21 cellular contexts compared by ENCODE assay signal in the genomic region with DNA sequence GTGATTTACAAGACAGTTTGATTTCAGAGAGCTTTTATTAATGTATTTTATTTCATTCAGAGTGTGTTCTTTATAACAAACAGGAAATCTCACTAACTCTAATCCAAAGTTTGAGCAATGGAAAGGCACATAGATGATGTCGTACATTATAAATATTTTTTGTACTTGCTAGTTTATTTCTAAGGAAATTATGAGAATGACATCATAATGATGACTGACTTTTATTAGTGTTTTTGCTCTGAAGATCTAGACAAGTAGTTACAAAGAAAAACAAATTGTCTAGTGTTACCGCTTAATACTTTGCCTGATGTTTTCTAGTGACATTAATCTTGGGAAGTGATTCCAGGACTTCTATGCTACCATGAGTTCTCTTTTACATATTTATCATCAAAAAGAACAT. TPM values are rescaled to one million over a fixed set of nuclear protein-coding genes. Genes with fewer than 3 reads are reported as not detected.
A peak's percentile ranks its signal among the peaks of the same experiment; 100 is the strongest.
DNase-seq lines count a peak whose midpoint lies in the region; ATAC-seq, FAIRE-seq and TF ChIP-seq lines count a peak whose summit lies in the region.
"Had no signal": no experiment of that assay in that cellular context is flagged by ENCODE, and none has a peak within 500 bp of the region (broad histone marks: within the 10 kb centered on the region; RNA-seq: fewer than 3 reads in every experiment).

No MANE protein-coding gene starts in this region.

- H3K9ac ChIP-seq in K562 (ENCODE audit: insufficient read depth in 1 of 2, low read depth in 2 of 2, low read length in 2 of 2) (no peak overlapping the region), MM.1S (ENCODE audit: low read length) (no peak overlapping the region)
- H3K9ac ChIP-seq: BLaER1 had no signal

- no peaks in the 10 kb centered on the region for H3K79me2 ChIP-seq in K562 (ENCODE audit: control insufficient read depth, insufficient read depth, low read length)
- H3K79me2 ChIP-seq in MM.1S (ENCODE audit: low read length): no peaks in the 10 kb centered on the region

- WGBS in K562 (ENCODE audit: insufficient coverage, low coverage, missing lambda C conversion rate): 0% methylated on average over 2 of the region's 2 CpGs

- FAIRE-seq in D721Med (lab: Jason Lieb, UNC) (peak; percentile 6), K562 (lab: Jason Lieb, UNC) (no peak), frontal cortex (lab: Jason Lieb, UNC) (peak; percentile 45)
- FAIRE-seq: G401.6, GM12891, GM19239 had no signal

- H3K36me3 ChIP-seq in HEK293 (ENCODE audit: control insufficient read depth in 2 of 2, insufficient read depth in 1 of 2, low read length in 2 of 2) (no peaks in the 10 kb centered on the region), K562 (ENCODE audit: control insufficient read depth, insufficient read depth, low read length) (no peaks in the 10 kb centered on the region), MM.1S (replicated peaks; ENCODE audit: insufficient read depth, low read length) (no peaks in the 10 kb centered on the region)
- H3K36me3 ChIP-seq: BE2C, BLaER1 had no signal

- H3K27ac ChIP-seq in HEK293 (ENCODE audit: extremely low read depth, low read depth, low read length): no peak overlapping the region
- no peak overlapping the region for H3K27ac ChIP-seq in K562 (ENCODE audit: extremely low read depth, low read depth, low read length)
- no peak overlapping the region for H3K27ac ChIP-seq in MM.1S (ENCODE audit: low read length)
- H3K27ac ChIP-seq: BLaER1 had no signal

- no TSS peak for BruUV-seq in K562 (replicated peaks; lab: Mats Ljungman, UMichigan)

- H3K4me3 ChIP-seq in HEK293 (ENCODE audit: low read depth, low read length): no peak overlapping the region
- H3K4me3 ChIP-seq in K562: no peak overlapping the region
- H3K4me3 ChIP-seq in MM.1S (ENCODE audit: low read length): no peak overlapping the region
- H3K4me3 ChIP-seq: BLaER1 had no signal

- H4K20me1 ChIP-seq in K562 (replicated peaks; ENCODE audit: control insufficient read depth, insufficient read depth, low read length): no peaks in the 10 kb centered on the region
- H4K20me1 ChIP-seq in MM.1S (ENCODE audit: insufficient read depth, low read length): no peaks in the 10 kb centered on the region
- H4K20me1 ChIP-seq: BLaER1 had no signal

- H3K4me1 ChIP-seq in HEK293 (ENCODE audit: control insufficient read depth, insufficient read depth, low read length) (no peaks in the 10 kb centered on the region), K562 (replicated peaks in 1 of 2; ENCODE audit: control insufficient read depth in 2 of 2, insufficient read depth in 2 of 2, low read length in 2 of 2) (no peaks in the 10 kb centered on the region), MM.1S (ENCODE audit: low read length) (no peaks in the 10 kb centered on the region)
- H3K4me1 ChIP-seq: BE2C, BLaER1 had no signal

- H3K9me3 ChIP-seq in HEK293 (ENCODE audit: control insufficient read depth, insufficient read depth, low read depth, low read length) (no peaks in the 10 kb centered on the region), K562 (replicated peaks; ENCODE audit: control insufficient read depth, insufficient read depth, low read depth, low read length) (no peaks in the 10 kb centered on the region), MM.1S (replicated peaks; ENCODE audit: insufficient read depth, low read length) (no peaks in the 10 kb centered on the region)
- H3K9me3 ChIP-seq: BE2C, BLaER1 had no signal

- no peak overlapping the region for H3K4me2 ChIP-seq in K562 (ENCODE audit: insufficient read depth, low read length)
- no peak overlapping the region for H3K4me2 ChIP-seq in MM.1S (ENCODE audit: low read depth, low read length)
- H3K4me2 ChIP-seq: BLaER1 had no signal

- H3K9me2 ChIP-seq in MM.1S (replicated peaks; ENCODE audit: insufficient read depth, low read length): no peaks in the 10 kb centered on the region

- CTCF ChIA-PET in HEK293 (lab: Yijun Ruan, JAX) (no interaction called here), K562 (lab: Yijun Ruan, JAX; ENCODE audit: low intra/inter-chr PET ratio) (no interaction called here)

- TF ChIP-seq POLR2A in K562 (conservative IDR thresholded peaks at IDR 0.05): no peak

- no peaks in the 10 kb centered on the region for H3K27me3 ChIP-seq in K562 (ENCODE audit: control insufficient read depth in 2 of 2, insufficient read depth in 2 of 2, low read length in 2 of 2)
- no peaks in the 10 kb centered on the region for H3K27me3 ChIP-seq in MM.1S (replicated peaks; ENCODE audit: insufficient read depth, low read length)
- H3K27me3 ChIP-seq: BE2C, BLaER1 had no signal

- H3K9me1 ChIP-seq in K562 (ENCODE audit: control insufficient read depth, insufficient read depth, low read length): no peaks in the 10 kb centered on the region

- DNase-seq in D721Med (ENCODE audit: insufficient read length, low spot score) (no peak), K562 (ENCODE audit: extremely low read depth in 1 of 4, low spot score in 3 of 4) (no peak), frontal cortex (ENCODE audit: low spot score in 2 of 2) (no peak), MM.1S (no peak), GF-D8 (lab: John Stamatoyannopoulos, UW) (no peak)
- DNase-seq: 8988T; ACHN; BE2C; C1 segment of cervical spinal cord; CD4-positive, alpha-beta memory T cell; CD4-positive, CD25-positive, alpha-beta regulatory T cell; CD8-positive, alpha-beta memory T cell; COR-L47; DMS79 treated with DMSO at 0.1 percent for 48 hours had no signal

- no peak for TF ChIP-seq EP300 in K562 (IDR thresholded peaks at IDR 0.05; ENCODE audit: low read length)

- in situ Hi-C loops in K562 (cut with MboI): no loop called here

- TF ChIP-seq CTCF in D721Med (IDR thresholded peaks at IDR 0.05; ENCODE audit: insufficient read depth, missing control alignments) (no peak), HEK293 (tag by site-specific recombination; IDR thresholded peaks at IDR 0.05) (no peak), K562 (IDR thresholded peaks at IDR 0.05 in 2 of 3, conservative IDR thresholded peaks at IDR 0.05 in 1 of 3; ENCODE audit: insufficient read depth in 2 of 3, low read depth in 1 of 3, low read length in 3 of 3) (no peak), MM.1S (IDR thresholded peaks at IDR 0.05; ENCODE audit: low read length) (no peak)

- TF ChIP-seq RAD21 in K562 (CRISPR knock-in tag; conservative IDR thresholded peaks at IDR 0.05 in 1 of 2, IDR thresholded peaks at IDR 0.05 in 1 of 2): no peak

- H2AFZ ChIP-seq in K562 (ENCODE audit: low read depth, low read length) (no peak overlapping the region), MM.1S (ENCODE audit: low read length) (no peak overlapping the region)

- no peak for ATAC-seq in K562
- ATAC-seq in HG02763 (IDR thresholded peaks at IDR 0.05; ENCODE audit: unreplicated experiment): no peak

- POLR2A ChIA-PET in HEK293 (lab: Yijun Ruan, JAX): no interaction called here
- POLR2A ChIA-PET in K562 (lab: Yijun Ruan, JAX): no interaction called here

- no peaks in the 10 kb centered on the region for H3F3A ChIP-seq in MM.1S (ENCODE audit: insufficient read depth, low read length)

- intact Hi-C loops in K562 (cut with micrococcal nuclease): no loop called here

TF ChIP-seq in HEK293, 187 proteins besides CTCF, POLR2A, EP300 and RAD21:
- no peak for TF ChIP-seq ZNF394 (tag by site-specific recombination; IDR thresholded peaks at IDR 0.05; ENCODE audit: borderline replicate concordance)
- TF ChIP-seq, protein P1, sequence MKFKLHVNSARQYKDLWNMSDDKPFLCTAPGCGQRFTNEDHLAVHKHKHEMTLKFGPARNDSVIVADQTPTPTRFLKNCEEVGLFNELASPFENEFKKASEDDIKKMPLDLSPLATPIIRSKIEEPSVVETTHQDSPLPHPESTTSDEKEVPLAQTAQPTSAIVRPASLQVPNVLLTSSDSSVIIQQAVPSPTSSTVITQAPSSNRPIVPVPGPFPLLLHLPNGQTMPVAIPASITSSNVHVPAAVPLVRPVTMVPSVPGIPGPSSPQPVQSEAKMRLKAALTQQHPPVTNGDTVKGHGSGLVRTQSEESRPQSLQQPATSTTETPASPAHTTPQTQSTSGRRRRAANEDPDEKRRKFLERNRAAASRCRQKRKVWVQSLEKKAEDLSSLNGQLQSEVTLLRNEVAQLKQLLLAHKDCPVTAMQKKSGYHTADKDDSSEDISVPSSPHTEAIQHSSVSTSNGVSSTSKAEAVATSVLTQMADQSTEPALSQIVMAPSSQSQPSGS (tag by site-specific recombination; IDR thresholded peaks at IDR 0.05; ENCODE audit: low read depth): peak; percentile 82

TF ChIP-seq in K562, 482 proteins besides CTCF, POLR2A, EP300 and RAD21 (continues in another document):
- TF ChIP-seq, protein P2, sequence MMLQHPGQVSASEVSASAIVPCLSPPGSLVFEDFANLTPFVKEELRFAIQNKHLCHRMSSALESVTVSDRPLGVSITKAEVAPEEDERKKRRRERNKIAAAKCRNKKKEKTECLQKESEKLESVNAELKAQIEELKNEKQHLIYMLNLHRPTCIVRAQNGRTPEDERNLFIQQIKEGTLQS (IDR thresholded peaks at IDR 0.05): peak; percentile 9; the same call in 1 of the 2 replicates
- TF ChIP-seq, protein P2 (CRISPR knock-in tag; conservative IDR thresholded peaks at IDR 0.05): no peak

RNA-seq across cellular contexts. Expression of a gene that starts 43.2 kb away (rescaled TPM):
- not detected in 2 replicates for total RNA-seq in K562 (2011; cell fraction: chromatin; rRNA removed; ENCODE audit: low replicate concordance)
- total RNA-seq in K562 (2011; cell fraction: nucleolus; rRNA removed): not detected in 2 replicates
- not detected in 2 replicates for total RNA-seq in K562 (2011; cell fraction: nucleoplasm; rRNA removed)
- total RNA-seq in K562 (2014; rRNA removed) (not detected in 2 replicates), K562 (2014; rRNA removed; fragmentation: Illumina TruSeq; extraction: Trizol) (not detected in 2 replicates), K562 (2015; rRNA removed; fragmentation: Illumina TruSeq; extraction: Trizol) (not detected in 2 replicates), K562 (2021) (0.09 TPM in 1 of 2 replicates, not detected in the other), frontal cortex (0.82 TPM)
- polyA plus RNA-seq in K562 (2011; rRNA removed) (not detected in 2 replicates), K562 (2014; fragmentation: Illumina TruSeq; extraction: Trizol) (not detected in 2 replicates), K562 (2014; fragmentation: Nextera tagmentation; extraction: Ambion mirVana) (not detected), K562 (2014; rRNA removed) (not detected in 2 replicates)
- 0.03 and 0.04 TPM in 2 replicates for polyA plus RNA-seq in K562 (2011; cell fraction: cytosol; rRNA removed)
- not detected in 2 replicates for polyA plus RNA-seq in K562 (2011; cell fraction: nucleus; rRNA removed)
- 0.04 TPM in 1 of 2 replicates, not detected in the other for polyA plus RNA-seq in K562 (2012)
- not detected in 2 replicates for polyA minus RNA-seq in K562 (2011; rRNA and poly(A)+ RNA removed)
- not detected in 2 replicates for polyA minus RNA-seq in K562 (2011; cell fraction: cytosol; rRNA and poly(A)+ RNA removed)
- polyA minus RNA-seq in K562 (2011; cell fraction: nucleus; rRNA and poly(A)+ RNA removed): not detected in 2 replicates
- total RNA-seq: CD4-positive, alpha-beta memory T cell; CD4-positive, CD25-positive, alpha-beta regulatory T cell; CD8-positive, alpha-beta memory T cell had no signal
- polyA plus RNA-seq: CD14-positive monocyte; CD4-positive, alpha-beta memory T cell; CD4-positive, CD25-positive, alpha-beta regulatory T cell; CD8-positive, alpha-beta memory T cell had no signal
